ENCODE assay signal across 26 cellular contexts in the genomic region with DNA sequence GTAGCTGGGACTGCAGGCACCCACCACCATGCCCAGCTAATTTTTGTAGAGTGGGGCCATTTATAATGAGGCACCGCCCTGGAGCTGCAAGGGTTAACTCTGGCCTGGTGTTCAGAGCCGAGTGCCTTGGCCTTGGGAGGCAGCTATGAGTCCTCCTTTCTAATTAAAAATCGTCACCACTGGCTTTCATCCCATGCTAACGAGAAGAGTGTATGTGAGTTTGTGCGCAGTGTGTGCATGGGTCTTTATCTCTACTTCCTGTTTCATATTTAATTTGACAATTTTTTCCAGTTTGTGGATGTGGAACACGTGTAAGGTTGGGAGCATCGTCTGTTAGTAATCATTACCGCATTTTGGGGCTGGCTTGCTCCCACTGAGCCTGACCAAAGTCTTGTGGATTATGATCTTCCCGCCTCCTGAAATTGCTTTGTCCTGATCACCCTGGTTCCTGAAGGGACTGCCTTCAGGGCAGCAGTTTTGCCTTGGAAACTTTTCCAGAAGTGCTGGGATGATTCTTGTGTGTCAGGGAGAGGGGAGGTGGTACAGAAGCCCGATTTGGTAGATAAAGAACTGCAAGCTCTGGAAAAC.
DNase-seq lines count a peak whose midpoint lies in the region; ATAC-seq and TF ChIP-seq lines count a peak whose summit lies in the region.
"Had no signal": no experiment of that assay in that cellular context is flagged by ENCODE, and none has a peak within 500 bp of the region (broad histone marks: within the 10 kb centered on the region; RNA-seq: fewer than 3 reads in every experiment).

No MANE protein-coding gene starts in this region.

- no peaks in the 10 kb centered on the region for H3K36me3 ChIP-seq in spleen
- H3K36me3 ChIP-seq: breast epithelium, lower lobe of right lung, uterus had no signal

- peaks cover 0 to 11% (median 0%) of the 10 kb centered on the region in 7 donors for H3K27me3 ChIP-seq in spleen (replicated peaks in 1 of 7)
- H3K27me3 ChIP-seq: breast epithelium, uterus had no signal

- no peak for ATAC-seq in GM21447 (IDR thresholded peaks at IDR 0.05; ENCODE audit: unreplicated experiment)
- ATAC-seq: activated T-helper 17 cell treated with anti-CD3 and anti-CD28 coated beads, Interleukin-2, amount 50 U/mL, for 72 hours; lower lobe of right lung had no signal

- DNase-seq in NCI-H2029 (lab: John Stamatoyannopoulos, UW), result peak; percentile 19
- no peak for DNase-seq in NCI-H2029 treated with DMSO at 0.1 percent for 48 hours (lab: John Stamatoyannopoulos, UW)
- peak; percentile 30 for DNase-seq in OCI-M1 (lab: John Stamatoyannopoulos, UW)
- DNase-seq in fibroblast of the aortic adventitia (ENCODE audit: low read depth), result peak; percentile 21
- peak; percentile 41 for DNase-seq in spleen
- no peak for DNase-seq in NCI-H510A (lab: John Stamatoyannopoulos, UW)
- DNase-seq in superior temporal gyrus (ENCODE audit: extremely low spot score), result no peak
- DNase-seq: activated CD4-positive, alpha-beta T cell treated with anti-CD3 and anti-CD28 coated beads, Interleukin-2, amount 10 ng/mL, durations not matched to agents 24 days and 14 days; C1 segment of cervical spinal cord; foreskin melanocyte; GOT3; hypothalamus; islet precursor cell; lower lobe of right lung; NCI-H1092 treated with DMSO at 0.1 percent for 48 hours; NCI-H2107; NCI-H524; occipital lobe; retina; stimulated activated CD8-positive, alpha-beta memory T cell treated with anti-CD3 and anti-CD28 coated beads, Interleukin-4, amount 100 ng/mL, for 48 hours; SW 1271; uterus had no signal

- intact Hi-C loops in spleen (cut with DNase I; ENCODE audit: low total_unique reads), result no loop called here

- no peaks in the 10 kb centered on the region for H3K4me1 ChIP-seq in spleen
- H3K4me1 ChIP-seq: breast epithelium, uterus had no signal

- no peak for TF ChIP-seq POLR2A in spleen (IDR thresholded peaks at IDR 0.05)

- H3K9me3 ChIP-seq in spleen, result no peaks in the 10 kb centered on the region
- H3K9me3 ChIP-seq: breast epithelium, lower lobe of right lung, uterus had no signal

- H3K4me3 ChIP-seq in fibroblast of the aortic adventitia (ENCODE audit: low read depth, low read length) (no peak overlapping the region), spleen (no peak overlapping the region)
- H3K4me3 ChIP-seq: breast epithelium, coronary artery, lower lobe of right lung, uterus had no signal

- 50 to 72% (median 66%) methylated on average over 10 of the region's 10 CpGs for WGBS in spleen, 5 donors

- peak overlapping the region in 1 of 8 donors; percentile 18 for H3K27ac ChIP-seq in spleen
- H3K27ac ChIP-seq: coronary artery, lower lobe of right lung, uterus had no signal

- TF ChIP-seq CTCF in fibroblast of the aortic adventitia (IDR thresholded peaks at IDR 0.05; ENCODE audit: insufficient read depth, low read length) (no peak), spleen (IDR thresholded peaks at IDR 0.05 in 8 of 11, conservative IDR thresholded peaks at IDR 0.05 in 3 of 11) (no peak)

Comparison
In these comparisons a context has a peak if more than half of its experiments do, and no peak if none do; other contexts are left out.
1. DNase-seq: peak in NCI-H2029 (single experiment), OCI-M1 (single experiment), fibroblast of the aortic adventitia (single experiment) and spleen (single experiment); none in NCI-H2029 treated with DMSO at 0.1 percent for 48 hours (single experiment), NCI-H510A (single experiment) and superior temporal gyrus (single experiment).